1 cellular context compared by ENCODE assay signal in the genomic region with DNA sequence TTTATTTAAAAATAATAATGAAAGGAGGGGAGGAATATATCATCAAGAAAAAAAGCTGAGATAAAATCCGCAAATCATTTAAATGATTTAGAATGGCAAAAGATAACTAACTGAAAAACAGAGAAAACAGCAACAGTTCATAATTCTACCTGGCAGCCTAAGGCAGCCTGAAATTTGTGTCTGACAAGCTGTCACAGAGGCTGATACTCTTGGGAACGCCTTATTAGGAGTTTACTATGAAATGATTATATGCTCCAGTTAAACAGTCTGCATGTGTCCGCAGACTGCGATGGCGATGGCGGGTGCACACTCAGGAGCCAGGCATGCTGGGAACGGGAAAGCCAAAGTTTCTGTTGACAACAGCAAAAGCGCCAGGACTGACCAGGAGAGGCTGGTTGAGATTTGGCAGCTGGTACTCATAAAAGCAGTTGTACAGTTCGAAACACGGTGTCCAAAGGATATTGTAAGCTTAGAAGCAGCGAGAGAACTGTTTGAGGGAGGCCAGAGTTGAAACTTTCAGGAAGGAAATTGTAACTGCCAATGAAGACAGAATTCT.
TF ChIP-seq lines count a peak whose summit lies in the region.

No MANE protein-coding gene starts in this region.

TF ChIP-seq in IMR-90, 13 proteins besides CTCF, POLR2A, EP300 and RAD21 (continued from another document):
- TF ChIP-seq, protein P1, sequence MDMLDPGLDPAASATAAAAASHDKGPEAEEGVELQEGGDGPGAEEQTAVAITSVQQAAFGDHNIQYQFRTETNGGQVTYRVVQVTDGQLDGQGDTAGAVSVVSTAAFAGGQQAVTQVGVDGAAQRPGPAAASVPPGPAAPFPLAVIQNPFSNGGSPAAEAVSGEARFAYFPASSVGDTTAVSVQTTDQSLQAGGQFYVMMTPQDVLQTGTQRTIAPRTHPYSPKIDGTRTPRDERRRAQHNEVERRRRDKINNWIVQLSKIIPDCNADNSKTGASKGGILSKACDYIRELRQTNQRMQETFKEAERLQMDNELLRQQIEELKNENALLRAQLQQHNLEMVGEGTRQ (IDR thresholded peaks at IDR 0.05; ENCODE audit: low read depth, low read length): no peak
- TF ChIP-seq CHD1 (IDR thresholded peaks at IDR 0.05; ENCODE audit: low read depth, low read length) (no peak), SMC3 (IDR thresholded peaks at IDR 0.05; ENCODE audit: low read depth, low read length) (no peak), CEBPB (IDR thresholded peaks at IDR 0.05; ENCODE audit: low read depth, low read length) (no peak), MXI1 (IDR thresholded peaks at IDR 0.05; ENCODE audit: borderline replicate concordance, low read depth, low read length) (no peak)
- TF ChIP-seq, protein P2, sequence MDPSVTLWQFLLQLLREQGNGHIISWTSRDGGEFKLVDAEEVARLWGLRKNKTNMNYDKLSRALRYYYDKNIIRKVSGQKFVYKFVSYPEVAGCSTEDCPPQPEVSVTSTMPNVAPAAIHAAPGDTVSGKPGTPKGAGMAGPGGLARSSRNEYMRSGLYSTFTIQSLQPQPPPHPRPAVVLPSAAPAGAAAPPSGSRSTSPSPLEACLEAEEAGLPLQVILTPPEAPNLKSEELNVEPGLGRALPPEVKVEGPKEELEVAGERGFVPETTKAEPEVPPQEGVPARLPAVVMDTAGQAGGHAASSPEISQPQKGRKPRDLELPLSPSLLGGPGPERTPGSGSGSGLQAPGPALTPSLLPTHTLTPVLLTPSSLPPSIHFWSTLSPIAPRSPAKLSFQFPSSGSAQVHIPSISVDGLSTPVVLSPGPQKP (IDR thresholded peaks at IDR 0.05; ENCODE audit: borderline replicate concordance, low read depth, low read length): no peak
TF ChIP-seq in IMR-90: peak in this region for 0.
